Comparison of ENCODE assay signal across 8 cellular contexts in the genomic region with DNA sequence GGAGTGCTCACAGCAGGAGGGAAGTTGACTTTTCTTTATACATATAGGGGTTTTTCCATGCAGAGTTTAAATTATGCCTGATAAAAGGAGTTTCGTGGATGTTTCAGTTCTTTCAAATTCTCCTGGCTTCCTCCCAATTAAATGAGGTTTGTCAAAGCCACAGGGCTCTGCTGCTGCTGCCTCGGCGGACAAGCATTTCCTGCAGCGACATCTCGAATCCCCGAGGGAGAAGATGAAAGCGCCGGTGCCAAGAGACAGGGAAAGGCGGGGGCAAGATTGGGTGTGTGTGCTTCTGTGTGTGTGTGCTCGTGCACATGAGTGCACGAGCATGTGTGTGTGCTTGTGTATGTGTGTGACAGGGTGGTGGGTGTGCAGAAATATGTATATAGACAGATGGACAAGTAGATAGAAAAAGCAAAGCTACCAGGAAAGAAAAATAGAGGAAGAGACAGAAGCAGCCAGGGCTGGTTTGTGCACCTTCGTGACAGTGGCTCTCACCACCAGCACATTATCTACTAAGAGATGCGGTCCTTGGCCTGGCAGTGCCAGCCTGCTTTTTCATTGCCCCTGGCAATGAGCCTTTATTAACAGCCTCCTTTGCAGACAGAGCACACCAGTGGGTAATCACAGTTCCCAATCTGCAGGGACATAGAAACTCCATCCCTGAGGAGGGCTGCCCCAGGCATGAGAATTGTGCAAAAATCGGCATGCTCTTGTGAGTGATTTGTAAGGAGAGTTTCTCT.
DNase-seq lines count a peak whose midpoint lies in the region; ATAC-seq and TF ChIP-seq lines count a peak whose summit lies in the region.

No MANE protein-coding gene starts in this region.

- H3K27ac ChIP-seq in SU-DHL-6 (ENCODE audit: low read depth, low read length) (no peak overlapping the region), RWPE1 (no peak overlapping the region), tibial nerve (no peak overlapping the region)

- TF ChIP-seq CTCF in SU-DHL-6 (IDR thresholded peaks at IDR 0.05; ENCODE audit: insufficient read depth, low read length, poor library complexity, severe bottlenecking) = no peak
- no peak for TF ChIP-seq CTCF in RWPE1 (conservative IDR thresholded peaks at IDR 0.05; ENCODE audit: low read depth)
- TF ChIP-seq CTCF in tibial nerve (IDR thresholded peaks at IDR 0.05) = no peak

- H3K4me3 ChIP-seq in SU-DHL-6 (ENCODE audit: insufficient read depth, low read length, poor library complexity, severe bottlenecking) = no peak overlapping the region
- H3K4me3 ChIP-seq in tibial nerve = no peak overlapping the region

- WGBS in tibial nerve, 2 donors = 23 to 24% methylated on average over 14 of the region's 14 CpGs

- H3K4me2 ChIP-seq in SU-DHL-6 (ENCODE audit: low read depth, low read length, poor library complexity, severe bottlenecking) = peak overlapping the region; percentile 15

- no peaks in the 10 kb centered on the region for H3K9me3 ChIP-seq in SU-DHL-6 (ENCODE audit: insufficient read depth, low read length)
- H3K9me3 ChIP-seq in tibial nerve = no peaks in the 10 kb centered on the region

- H3K4me1 ChIP-seq in tibial nerve = peaks cover 0 to 29% (median 7%) of the 10 kb centered on the region in 4 donors

- no peak overlapping the region for H2AFZ ChIP-seq in SU-DHL-6 (ENCODE audit: low read depth, low read length, severe bottlenecking)

- H3K36me3 ChIP-seq in SU-DHL-6 (ENCODE audit: low read length) (no peaks in the 10 kb centered on the region), tibial nerve (no peaks in the 10 kb centered on the region)

- ATAC-seq in HG02763 (IDR thresholded peaks at IDR 0.05; ENCODE audit: unreplicated experiment) = peak; percentile 42
- no peak for ATAC-seq in HG03342 (IDR thresholded peaks at IDR 0.05; ENCODE audit: unreplicated experiment)

- no peaks in the 10 kb centered on the region for H3K9me2 ChIP-seq in SU-DHL-6 (replicated peaks; ENCODE audit: insufficient read depth, low read length)

- H3K79me2 ChIP-seq in SU-DHL-6 (ENCODE audit: insufficient read depth, low read length) = no peaks in the 10 kb centered on the region

- no peak overlapping the region for H3K9ac ChIP-seq in SU-DHL-6 (ENCODE audit: low read length)

- TF ChIP-seq POLR2A in tibial nerve (IDR thresholded peaks at IDR 0.05) = no peak

- DNase-seq in GF-D8 (lab: John Stamatoyannopoulos, UW) (peak; percentile 13), iPS-NIHi11 (ENCODE audit: low spot score) (peak; percentile 21), RWPE1 (ENCODE audit: low spot score) (no peak), tibial nerve (ENCODE audit: low spot score in 2 of 2) (no peak), hippocampal formation (lab: John Stamatoyannopoulos, UW) (no peak)

- no peak for TF ChIP-seq EP300 in tibial nerve (IDR thresholded peaks at IDR 0.05)

- H3F3A ChIP-seq in SU-DHL-6 (ENCODE audit: insufficient read depth) = no peaks in the 10 kb centered on the region

- H3K27me3 ChIP-seq in SU-DHL-6 (ENCODE audit: low read length) = no peaks in the 10 kb centered on the region
- no peaks in the 10 kb centered on the region for H3K27me3 ChIP-seq in tibial nerve

- POLR2A ChIA-PET in RWPE1 (lab: Yijun Ruan, JAX; ENCODE audit: low non-redundant PET) = no interaction called here

- CTCF ChIA-PET in RWPE1 (lab: Yijun Ruan, JAX) = no interaction called here

- H4K20me1 ChIP-seq in SU-DHL-6 (ENCODE audit: low read depth, low read length) = no peaks in the 10 kb centered on the region

Comparison
In these comparisons a context has a peak if more than half of its experiments do, and no peak if none do; other contexts are left out.
1. DNase-seq: peak in GF-D8 (single experiment) and iPS-NIHi11 (single experiment); none in RWPE1 (single experiment), tibial nerve (0 of 2) and hippocampal formation (0 of 2).